19 cellular contexts compared by ENCODE assay signal in the genomic region with DNA sequence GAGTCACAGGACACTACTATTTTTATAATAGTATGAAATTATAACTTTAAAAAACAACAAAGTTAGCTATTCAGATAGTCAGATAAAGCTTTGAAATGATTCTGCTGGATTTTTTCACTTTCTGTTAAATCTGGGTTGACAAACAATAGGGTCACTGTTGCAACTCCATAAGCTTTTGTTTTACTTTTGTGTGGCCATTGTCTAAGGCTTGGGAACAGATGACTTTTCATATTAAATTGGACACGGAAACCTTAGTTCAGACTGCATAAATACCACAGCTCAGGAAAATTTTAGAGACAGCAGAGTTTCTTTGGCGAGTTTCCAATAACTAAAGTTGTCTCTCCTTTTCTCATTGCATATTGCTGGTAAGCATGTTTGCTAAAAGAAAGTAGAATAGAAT.
A peak's percentile ranks its signal among the peaks of the same experiment; 100 is the strongest.
DNase-seq lines count a peak whose midpoint lies in the region; ATAC-seq and TF ChIP-seq lines count a peak whose summit lies in the region.
"Had no signal": no experiment of that assay in that cellular context is flagged by ENCODE, and none has a peak within 500 bp of the region (broad histone marks: within the 10 kb centered on the region; RNA-seq: fewer than 3 reads in every experiment).

No MANE protein-coding gene starts in this region.

- DNase-seq in left ventricle myocardium inferior (no peak), left cardiac atrium (no peak), dermis microvascular lymphatic vessel endothelial cell (ENCODE audit: low read depth in 2 of 2) (peak; percentile 30 to 72), lung microvascular endothelial cell (ENCODE audit: low read depth in 2 of 2) (peak; percentile 54 to 67), superior temporal gyrus (ENCODE audit: extremely low spot score) (peak; percentile 64), esophagus squamous epithelium (lab: John Stamatoyannopoulos, UW) (no peak), endothelial cell (ENCODE audit: low spot score) (no peak)
- no peak for DNase-seq in stimulated activated CD4-positive, alpha-beta T cell treated with anti-CD3 and anti-CD28 coated beads, Interleukin-15, amount 100 ng/mL, for 24 hours
- DNase-seq: DMS153, H7, KG1, NCI-H146, NCI-H2081, NCI-H510A, NCI-H774, PC-3 had no signal

- intact Hi-C loops in left ventricle myocardium inferior (cut with micrococcal nuclease): no loop called here
- intact Hi-C loops in left cardiac atrium (cut with DNase I): no loop called here
- intact Hi-C loops in esophagus squamous epithelium (cut with DNase I): no loop called here

- H3K27ac ChIP-seq in left ventricle myocardium inferior (replicated peaks): peak overlapping the region; percentile 61
- no peak overlapping the region for H3K27ac ChIP-seq in esophagus squamous epithelium
- H3K27ac ChIP-seq: A549, C4-2B had no signal

- no peak overlapping the region for H3K4me3 Mint-ChIP-seq in endothelial cell (ENCODE audit: unreplicated experiment)

- no peak for TF ChIP-seq POLR2A in esophagus squamous epithelium (IDR thresholded peaks at IDR 0.05)

- 51 to 78% methylated on average over 2 of the region's 2 CpGs for WGBS in esophagus squamous epithelium, 2 donors

- no peaks in the 10 kb centered on the region for H3K9me3 Mint-ChIP-seq in endothelial cell (ENCODE audit: unreplicated experiment)

- TF ChIP-seq CTCF in left ventricle myocardium inferior (IDR thresholded peaks at IDR 0.05; ENCODE audit: borderline replicate concordance): no peak
- no peak for TF ChIP-seq CTCF in esophagus squamous epithelium (IDR thresholded peaks at IDR 0.05)
- TF ChIP-seq CTCF in endothelial cell (IDR thresholded peaks at IDR 0.05; ENCODE audit: unreplicated experiment): no peak

- H3K27ac Mint-ChIP-seq in endothelial cell (ENCODE audit: unreplicated experiment): no peak overlapping the region

- H3K9me3 ChIP-seq in left ventricle myocardium inferior (replicated peaks): no peaks in the 10 kb centered on the region
- no peaks in the 10 kb centered on the region for H3K9me3 ChIP-seq in esophagus squamous epithelium
- H3K9me3 ChIP-seq: A549 had no signal

- H3K27me3 ChIP-seq in left ventricle myocardium inferior (ENCODE audit: low read depth): no peaks in the 10 kb centered on the region
- no peaks in the 10 kb centered on the region for H3K27me3 ChIP-seq in esophagus squamous epithelium

- peaks cover 4% of the 10 kb centered on the region for H3K27me3 Mint-ChIP-seq in endothelial cell (ENCODE audit: unreplicated experiment)

- H3K36me3 ChIP-seq in left ventricle myocardium inferior (no peaks in the 10 kb centered on the region), esophagus squamous epithelium (no peaks in the 10 kb centered on the region)

- peaks cover 4% of the 10 kb centered on the region for H3K36me3 Mint-ChIP-seq in endothelial cell (ENCODE audit: low read depth, unreplicated experiment)

- peaks cover 16% of the 10 kb centered on the region for H3K4me1 Mint-ChIP-seq in endothelial cell (ENCODE audit: unreplicated experiment)

- no peak overlapping the region for H3K4me3 ChIP-seq in left ventricle myocardium inferior
- H3K4me3 ChIP-seq in esophagus squamous epithelium: no peak overlapping the region
- H3K4me3 ChIP-seq: A549 had no signal

- no peak for ATAC-seq in left cardiac atrium
- ATAC-seq: A549, HepG2, PC-3 had no signal

- H3K4me1 ChIP-seq in left ventricle myocardium inferior (peaks cover 80% of the 10 kb centered on the region), esophagus squamous epithelium (no peaks in the 10 kb centered on the region)

Comparison
In these comparisons a context has a peak if more than half of its experiments do, and no peak if none do; other contexts are left out.
1. DNase-seq: peak in dermis microvascular lymphatic vessel endothelial cell (2 of 2), lung microvascular endothelial cell (2 of 2) and superior temporal gyrus (single experiment); none in left ventricle myocardium inferior (single experiment), left cardiac atrium (single experiment), stimulated activated CD4-positive, alpha-beta T cell treated with anti-CD3 and anti-CD28 coated beads, Interleukin-15, amount 100 ng/mL, for 24 hours (single experiment), esophagus squamous epithelium (single experiment) and endothelial cell (single experiment).